18 cellular contexts compared by ENCODE assay signal in the genomic region with DNA sequence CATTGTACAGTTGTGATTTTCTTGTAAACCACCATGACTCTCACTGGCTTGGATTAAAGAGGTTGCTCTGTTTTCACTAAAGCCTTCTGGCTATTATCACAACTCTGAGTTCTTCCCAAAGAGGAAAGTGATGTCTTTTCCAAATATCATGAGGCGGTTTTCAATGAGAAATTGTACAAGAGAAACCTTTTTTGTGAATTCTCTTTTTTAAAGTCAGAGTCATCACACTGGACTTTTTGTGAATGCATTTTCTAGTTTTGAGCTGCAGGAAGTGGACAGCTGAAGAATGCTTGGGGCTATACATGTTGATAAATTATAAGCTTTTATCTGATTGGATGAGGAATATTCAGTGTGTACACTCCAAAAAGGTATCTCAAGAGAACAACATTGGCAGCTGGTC.
DNase-seq lines count a peak whose midpoint lies in the region; ATAC-seq lines count a peak whose summit lies in the region.
"Had no signal": no experiment of that assay in that cellular context is flagged by ENCODE, and none has a peak within 500 bp of the region (broad histone marks: within the 10 kb centered on the region; RNA-seq: fewer than 3 reads in every experiment).

No MANE protein-coding gene starts in this region.

- no peak for ATAC-seq in stimulated activated naive CD8-positive, alpha-beta T cell treated with anti-CD3 and anti-CD28 coated beads, Interleukin-15, Interleukin-2, amounts not matched to agents 100 U/mL and 50 U/mL, for 24 hours
- ATAC-seq: GM12878 had no signal

- DNase-seq in COLO829 (ENCODE audit: low spot score) (peak; percentile 51), RPMI7951 (ENCODE audit: low read depth) (peak; percentile 16), epidermal melanocyte (ENCODE audit: insufficient read length, low spot score) (peak; percentile 61), NCI-H1694 (lab: John Stamatoyannopoulos, UW) (no peak), T-helper 1 cell (no peak)
- no peak for DNase-seq in stimulated activated naive CD8-positive, alpha-beta T cell treated with anti-CD3 and anti-CD28 coated beads, Interleukin-15, Interleukin-2, amounts not matched to agents 100 U/mL and 50 U/mL, for 24 hours
- DNase-seq: 8988T; ACHN; BE2C; C1 segment of cervical spinal cord; Caco-2; Calu3; CD4-positive, alpha-beta memory T cell; CD4-positive, CD25-positive, alpha-beta regulatory T cell; CD8-positive, alpha-beta memory T cell; DMS79 treated with DMSO at 0.1 percent for 48 hours; GDM1 had no signal

Comparison
In these comparisons a context has a peak if more than half of its experiments do, and no peak if none do; other contexts are left out.
1. DNase-seq: peak in COLO829 (single experiment), RPMI7951 (single experiment) and epidermal melanocyte (single experiment); none in NCI-H1694 (single experiment), stimulated activated naive CD8-positive, alpha-beta T cell treated with anti-CD3 and anti-CD28 coated beads, Interleukin-15, Interleukin-2, amounts not matched to agents 100 U/mL and 50 U/mL, for 24 hours (single experiment) and T-helper 1 cell (0 of 5).